Comparison of ENCODE assay signal across 1 cellular context in the genomic region with DNA sequence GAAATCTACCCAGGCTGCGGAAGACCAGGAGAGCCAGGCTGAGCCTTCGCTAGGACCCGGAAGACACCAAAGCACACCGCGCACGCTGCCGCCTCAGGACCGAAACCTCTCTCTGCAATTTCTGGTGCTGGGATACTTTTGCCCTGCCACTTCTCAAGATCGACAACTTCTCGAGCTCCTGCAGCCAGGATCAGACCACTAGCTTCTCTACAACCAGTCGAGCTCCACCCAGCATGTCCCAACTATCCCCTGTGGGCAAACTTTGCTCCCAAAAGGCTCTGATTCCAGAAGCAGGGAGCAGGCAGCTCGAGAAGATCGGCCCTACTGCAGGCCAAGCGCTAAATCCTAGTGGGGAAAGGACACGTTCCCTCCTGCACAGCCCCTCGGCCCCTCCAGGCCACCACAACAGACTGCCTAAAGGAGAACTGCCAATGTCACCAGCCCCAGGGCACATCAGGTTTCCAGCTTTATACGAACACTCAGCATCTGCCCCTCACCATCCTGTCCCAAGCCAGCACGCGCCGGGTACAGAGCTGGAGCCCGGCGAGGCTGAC.
TF ChIP-seq lines count a peak whose summit lies in the region.

No MANE protein-coding gene starts in this region.

TF ChIP-seq in HepG2, 621 proteins besides CTCF, POLR2A, EP300 and RAD21 (continued from another document and continues in another):
- TF ChIP-seq, protein P1, sequence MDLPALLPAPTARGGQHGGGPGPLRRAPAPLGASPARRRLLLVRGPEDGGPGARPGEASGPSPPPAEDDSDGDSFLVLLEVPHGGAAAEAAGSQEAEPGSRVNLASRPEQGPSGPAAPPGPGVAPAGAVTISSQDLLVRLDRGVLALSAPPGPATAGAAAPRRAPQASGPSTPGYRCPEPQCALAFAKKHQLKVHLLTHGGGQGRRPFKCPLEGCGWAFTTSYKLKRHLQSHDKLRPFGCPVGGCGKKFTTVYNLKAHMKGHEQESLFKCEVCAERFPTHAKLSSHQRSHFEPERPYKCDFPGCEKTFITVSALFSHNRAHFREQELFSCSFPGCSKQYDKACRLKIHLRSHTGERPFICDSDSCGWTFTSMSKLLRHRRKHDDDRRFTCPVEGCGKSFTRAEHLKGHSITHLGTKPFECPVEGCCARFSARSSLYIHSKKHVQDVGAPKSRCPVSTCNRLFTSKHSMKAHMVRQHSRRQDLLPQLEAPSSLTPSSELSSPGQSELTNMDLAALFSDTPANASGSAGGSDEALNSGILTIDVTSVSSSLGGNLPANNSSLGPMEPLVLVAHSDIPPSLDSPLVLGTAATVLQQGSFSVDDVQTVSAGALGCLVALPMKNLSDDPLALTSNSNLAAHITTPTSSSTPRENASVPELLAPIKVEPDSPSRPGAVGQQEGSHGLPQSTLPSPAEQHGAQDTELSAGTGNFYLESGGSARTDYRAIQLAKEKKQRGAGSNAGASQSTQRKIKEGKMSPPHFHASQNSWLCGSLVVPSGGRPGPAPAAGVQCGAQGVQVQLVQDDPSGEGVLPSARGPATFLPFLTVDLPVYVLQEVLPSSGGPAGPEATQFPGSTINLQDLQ (CRISPR knock-in tag; IDR thresholded peaks at IDR 0.05): no peak
- TF ChIP-seq, protein P2, sequence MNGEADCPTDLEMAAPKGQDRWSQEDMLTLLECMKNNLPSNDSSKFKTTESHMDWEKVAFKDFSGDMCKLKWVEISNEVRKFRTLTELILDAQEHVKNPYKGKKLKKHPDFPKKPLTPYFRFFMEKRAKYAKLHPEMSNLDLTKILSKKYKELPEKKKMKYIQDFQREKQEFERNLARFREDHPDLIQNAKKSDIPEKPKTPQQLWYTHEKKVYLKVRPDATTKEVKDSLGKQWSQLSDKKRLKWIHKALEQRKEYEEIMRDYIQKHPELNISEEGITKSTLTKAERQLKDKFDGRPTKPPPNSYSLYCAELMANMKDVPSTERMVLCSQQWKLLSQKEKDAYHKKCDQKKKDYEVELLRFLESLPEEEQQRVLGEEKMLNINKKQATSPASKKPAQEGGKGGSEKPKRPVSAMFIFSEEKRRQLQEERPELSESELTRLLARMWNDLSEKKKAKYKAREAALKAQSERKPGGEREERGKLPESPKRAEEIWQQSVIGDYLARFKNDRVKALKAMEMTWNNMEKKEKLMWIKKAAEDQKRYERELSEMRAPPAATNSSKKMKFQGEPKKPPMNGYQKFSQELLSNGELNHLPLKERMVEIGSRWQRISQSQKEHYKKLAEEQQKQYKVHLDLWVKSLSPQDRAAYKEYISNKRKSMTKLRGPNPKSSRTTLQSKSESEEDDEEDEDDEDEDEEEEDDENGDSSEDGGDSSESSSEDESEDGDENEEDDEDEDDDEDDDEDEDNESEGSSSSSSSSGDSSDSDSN (CRISPR knock-in tag; IDR thresholded peaks at IDR 0.05): no peak
- TF ChIP-seq, protein P3, sequence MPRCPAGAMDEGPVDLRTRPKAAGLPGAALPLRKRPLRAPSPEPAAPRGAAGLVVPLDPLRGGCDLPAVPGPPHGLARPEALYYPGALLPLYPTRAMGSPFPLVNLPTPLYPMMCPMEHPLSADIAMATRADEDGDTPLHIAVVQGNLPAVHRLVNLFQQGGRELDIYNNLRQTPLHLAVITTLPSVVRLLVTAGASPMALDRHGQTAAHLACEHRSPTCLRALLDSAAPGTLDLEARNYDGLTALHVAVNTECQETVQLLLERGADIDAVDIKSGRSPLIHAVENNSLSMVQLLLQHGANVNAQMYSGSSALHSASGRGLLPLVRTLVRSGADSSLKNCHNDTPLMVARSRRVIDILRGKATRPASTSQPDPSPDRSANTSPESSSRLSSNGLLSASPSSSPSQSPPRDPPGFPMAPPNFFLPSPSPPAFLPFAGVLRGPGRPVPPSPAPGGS (CRISPR knock-in tag; IDR thresholded peaks at IDR 0.05): 0 out of 2 replicates have a peak, but pooled peaks have one; percentile 1
- TF ChIP-seq ZNF225 (CRISPR knock-in tag; IDR thresholded peaks at IDR 0.05) (0 out of 2 replicates have a peak, but pooled peaks have one; percentile 43), FOXK1 (CRISPR knock-in tag; IDR thresholded peaks at IDR 0.05; ENCODE audit: borderline replicate concordance, low read depth) (no peak), GABPA (IDR thresholded peaks at IDR 0.05; ENCODE audit: low read depth, low read length) (no peak), GABPA (CRISPR knock-in tag; IDR thresholded peaks at IDR 0.05; ENCODE audit: low read depth) (no peak), ZNF333 (CRISPR knock-in tag; IDR thresholded peaks at IDR 0.05; ENCODE audit: borderline replicate concordance) (no peak; the same call in 1 of the 2 replicates), ZNF510 (CRISPR knock-in tag; IDR thresholded peaks at IDR 0.05; ENCODE audit: low read depth) (no peak), RORA (CRISPR knock-in tag; IDR thresholded peaks at IDR 0.05) (no peak), MXI1 (IDR thresholded peaks at IDR 0.05; ENCODE audit: borderline replicate concordance, low read depth, low read length) (peak; percentile 67; the same call in 1 of the 3 replicates), AGO2 (optimal IDR thresholded peaks at IDR 0.05; ENCODE audit: low read depth, low read length) (no peak), ZKSCAN5 (CRISPR knock-in tag; IDR thresholded peaks at IDR 0.05) (0 out of 2 replicates have a peak, but pooled peaks have one; percentile 49), PHF8 (CRISPR knock-in tag; IDR thresholded peaks at IDR 0.05) (peak; percentile 1; the same call in 1 of the 2 replicates), FOXM1 (CRISPR knock-in tag; IDR thresholded peaks at IDR 0.05) (no peak), MZF1 (CRISPR knock-in tag; IDR thresholded peaks at IDR 0.05; ENCODE audit: borderline replicate concordance) (no peak), ZNF354B (CRISPR knock-in tag; IDR thresholded peaks at IDR 0.05) (0 out of 2 replicates have a peak, but pooled peaks have one; percentile 57), SMARCE1 (IDR thresholded peaks at IDR 0.05; ENCODE audit: borderline replicate concordance) (no peak), CENPX (CRISPR knock-in tag; IDR thresholded peaks at IDR 0.05) (no peak), PAF1 (CRISPR knock-in tag; IDR thresholded peaks at IDR 0.05) (no peak), RBM39 (IDR thresholded peaks at IDR 0.05; ENCODE audit: low read depth, low read length, poor library complexity, severe bottlenecking) (no peak), SALL1 (CRISPR knock-in tag; IDR thresholded peaks at IDR 0.05) (no peak), ZNF670 (CRISPR knock-in tag; IDR thresholded peaks at IDR 0.05; ENCODE audit: borderline replicate concordance) (peak; percentile 24), NFKBIZ (CRISPR knock-in tag; IDR thresholded peaks at IDR 0.05) (0 out of 2 replicates have a peak, but pooled peaks have one; percentile 29), HNRNPK (IDR thresholded peaks at IDR 0.05; ENCODE audit: low read depth, low read length, poor library complexity, severe bottlenecking) (no peak), ZSCAN12 (CRISPR knock-in tag; IDR thresholded peaks at IDR 0.05) (no peak)
- TF ChIP-seq, protein P4, sequence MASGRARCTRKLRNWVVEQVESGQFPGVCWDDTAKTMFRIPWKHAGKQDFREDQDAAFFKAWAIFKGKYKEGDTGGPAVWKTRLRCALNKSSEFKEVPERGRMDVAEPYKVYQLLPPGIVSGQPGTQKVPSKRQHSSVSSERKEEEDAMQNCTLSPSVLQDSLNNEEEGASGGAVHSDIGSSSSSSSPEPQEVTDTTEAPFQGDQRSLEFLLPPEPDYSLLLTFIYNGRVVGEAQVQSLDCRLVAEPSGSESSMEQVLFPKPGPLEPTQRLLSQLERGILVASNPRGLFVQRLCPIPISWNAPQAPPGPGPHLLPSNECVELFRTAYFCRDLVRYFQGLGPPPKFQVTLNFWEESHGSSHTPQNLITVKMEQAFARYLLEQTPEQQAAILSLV (CRISPR knock-in tag; IDR thresholded peaks at IDR 0.05; ENCODE audit: borderline replicate concordance): no peak
- TF ChIP-seq, protein P5, sequence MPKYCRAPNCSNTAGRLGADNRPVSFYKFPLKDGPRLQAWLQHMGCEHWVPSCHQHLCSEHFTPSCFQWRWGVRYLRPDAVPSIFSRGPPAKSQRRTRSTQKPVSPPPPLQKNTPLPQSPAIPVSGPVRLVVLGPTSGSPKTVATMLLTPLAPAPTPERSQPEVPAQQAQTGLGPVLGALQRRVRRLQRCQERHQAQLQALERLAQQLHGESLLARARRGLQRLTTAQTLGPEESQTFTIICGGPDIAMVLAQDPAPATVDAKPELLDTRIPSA (CRISPR knock-in tag; IDR thresholded peaks at IDR 0.05; ENCODE audit: borderline replicate concordance): 0 out of 2 replicates have a peak, but pooled peaks have one; percentile 25
- TF ChIP-seq, protein P6, sequence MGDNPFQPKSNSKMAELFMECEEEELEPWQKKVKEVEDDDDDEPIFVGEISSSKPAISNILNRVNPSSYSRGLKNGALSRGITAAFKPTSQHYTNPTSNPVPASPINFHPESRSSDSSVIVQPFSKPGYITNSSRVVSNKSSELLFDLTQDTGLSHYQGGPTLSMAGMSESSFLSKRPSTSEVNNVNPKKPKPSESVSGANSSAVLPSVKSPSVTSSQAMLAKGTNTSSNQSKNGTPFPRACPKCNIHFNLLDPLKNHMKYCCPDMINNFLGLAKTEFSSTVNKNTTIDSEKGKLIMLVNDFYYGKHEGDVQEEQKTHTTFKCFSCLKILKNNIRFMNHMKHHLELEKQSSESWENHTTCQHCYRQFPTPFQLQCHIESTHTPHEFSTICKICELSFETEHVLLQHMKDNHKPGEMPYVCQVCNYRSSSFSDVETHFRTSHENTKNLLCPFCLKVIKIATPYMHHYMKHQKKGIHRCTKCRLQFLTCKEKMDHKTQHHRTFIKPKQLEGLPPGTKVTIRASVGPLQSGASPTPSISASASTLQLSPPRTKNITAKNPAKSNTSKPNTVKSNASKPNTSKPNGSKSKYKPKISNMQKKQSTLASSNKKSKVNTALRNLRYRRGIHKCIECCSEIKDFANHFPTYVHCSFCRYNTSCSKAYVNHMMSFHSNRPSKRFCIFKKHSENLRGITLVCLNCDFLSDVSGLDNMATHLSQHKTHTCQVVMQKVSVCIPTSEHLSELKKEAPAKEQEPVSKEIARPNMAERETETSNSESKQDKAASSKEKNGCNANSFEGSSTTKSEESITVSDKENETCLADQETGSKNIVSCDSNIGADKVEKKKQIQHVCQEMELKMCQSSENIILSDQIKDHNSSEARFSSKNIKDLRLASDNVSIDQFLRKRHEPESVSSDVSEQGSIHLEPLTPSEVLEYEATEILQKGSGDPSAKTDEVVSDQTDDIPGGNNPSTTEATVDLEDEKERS (CRISPR knock-in tag; IDR thresholded peaks at IDR 0.05): no peak
- TF ChIP-seq, protein P7, sequence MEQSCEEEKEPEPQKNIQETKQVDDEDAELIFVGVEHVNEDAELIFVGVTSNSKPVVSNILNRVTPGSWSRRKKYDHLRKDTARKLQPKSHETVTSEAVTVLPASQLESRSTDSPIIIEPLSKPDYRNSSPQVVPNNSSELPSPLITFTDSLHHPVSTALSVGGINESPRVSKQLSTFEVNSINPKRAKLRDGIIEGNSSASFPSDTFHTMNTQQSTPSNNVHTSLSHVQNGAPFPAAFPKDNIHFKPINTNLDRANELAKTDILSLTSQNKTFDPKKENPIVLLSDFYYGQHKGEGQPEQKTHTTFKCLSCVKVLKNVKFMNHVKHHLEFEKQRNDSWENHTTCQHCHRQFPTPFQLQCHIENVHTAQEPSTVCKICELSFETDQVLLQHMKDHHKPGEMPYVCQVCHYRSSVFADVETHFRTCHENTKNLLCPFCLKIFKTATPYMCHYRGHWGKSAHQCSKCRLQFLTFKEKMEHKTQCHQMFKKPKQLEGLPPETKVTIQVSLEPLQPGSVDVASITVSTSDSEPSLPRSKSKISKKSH (CRISPR knock-in tag; IDR thresholded peaks at IDR 0.05; ENCODE audit: borderline replicate concordance): no peak
- TF ChIP-seq, protein P8, sequence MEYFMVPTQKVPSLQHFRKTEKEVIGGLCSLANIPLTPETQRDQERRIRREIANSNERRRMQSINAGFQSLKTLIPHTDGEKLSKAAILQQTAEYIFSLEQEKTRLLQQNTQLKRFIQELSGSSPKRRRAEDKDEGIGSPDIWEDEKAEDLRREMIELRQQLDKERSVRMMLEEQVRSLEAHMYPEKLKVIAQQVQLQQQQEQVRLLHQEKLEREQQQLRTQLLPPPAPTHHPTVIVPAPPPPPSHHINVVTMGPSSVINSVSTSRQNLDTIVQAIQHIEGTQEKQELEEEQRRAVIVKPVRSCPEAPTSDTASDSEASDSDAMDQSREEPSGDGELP (IDR thresholded peaks at IDR 0.05; ENCODE audit: borderline replicate concordance, low read depth): no peak
- TF ChIP-seq, protein P9, sequence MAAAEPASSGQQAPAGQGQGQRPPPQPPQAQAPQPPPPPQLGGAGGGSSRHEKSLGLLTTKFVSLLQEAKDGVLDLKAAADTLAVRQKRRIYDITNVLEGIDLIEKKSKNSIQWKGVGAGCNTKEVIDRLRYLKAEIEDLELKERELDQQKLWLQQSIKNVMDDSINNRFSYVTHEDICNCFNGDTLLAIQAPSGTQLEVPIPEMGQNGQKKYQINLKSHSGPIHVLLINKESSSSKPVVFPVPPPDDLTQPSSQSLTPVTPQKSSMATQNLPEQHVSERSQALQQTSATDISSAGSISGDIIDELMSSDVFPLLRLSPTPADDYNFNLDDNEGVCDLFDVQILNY (CRISPR knock-in tag; conservative IDR thresholded peaks at IDR 0.05): peak; percentile 42; the same call in 1 of the 2 replicates
- TF ChIP-seq, protein P10, sequence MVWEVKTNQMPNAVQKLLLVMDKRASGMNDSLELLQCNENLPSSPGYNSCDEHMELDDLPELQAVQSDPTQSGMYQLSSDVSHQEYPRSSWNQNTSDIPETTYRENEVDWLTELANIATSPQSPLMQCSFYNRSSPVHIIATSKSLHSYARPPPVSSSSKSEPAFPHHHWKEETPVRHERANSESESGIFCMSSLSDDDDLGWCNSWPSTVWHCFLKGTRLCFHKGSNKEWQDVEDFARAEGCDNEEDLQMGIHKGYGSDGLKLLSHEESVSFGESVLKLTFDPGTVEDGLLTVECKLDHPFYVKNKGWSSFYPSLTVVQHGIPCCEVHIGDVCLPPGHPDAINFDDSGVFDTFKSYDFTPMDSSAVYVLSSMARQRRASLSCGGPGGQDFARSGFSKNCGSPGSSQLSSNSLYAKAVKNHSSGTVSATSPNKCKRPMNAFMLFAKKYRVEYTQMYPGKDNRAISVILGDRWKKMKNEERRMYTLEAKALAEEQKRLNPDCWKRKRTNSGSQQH (CRISPR knock-in tag; IDR thresholded peaks at IDR 0.05; ENCODE audit: low read depth): no peak
- TF ChIP-seq, protein P11, sequence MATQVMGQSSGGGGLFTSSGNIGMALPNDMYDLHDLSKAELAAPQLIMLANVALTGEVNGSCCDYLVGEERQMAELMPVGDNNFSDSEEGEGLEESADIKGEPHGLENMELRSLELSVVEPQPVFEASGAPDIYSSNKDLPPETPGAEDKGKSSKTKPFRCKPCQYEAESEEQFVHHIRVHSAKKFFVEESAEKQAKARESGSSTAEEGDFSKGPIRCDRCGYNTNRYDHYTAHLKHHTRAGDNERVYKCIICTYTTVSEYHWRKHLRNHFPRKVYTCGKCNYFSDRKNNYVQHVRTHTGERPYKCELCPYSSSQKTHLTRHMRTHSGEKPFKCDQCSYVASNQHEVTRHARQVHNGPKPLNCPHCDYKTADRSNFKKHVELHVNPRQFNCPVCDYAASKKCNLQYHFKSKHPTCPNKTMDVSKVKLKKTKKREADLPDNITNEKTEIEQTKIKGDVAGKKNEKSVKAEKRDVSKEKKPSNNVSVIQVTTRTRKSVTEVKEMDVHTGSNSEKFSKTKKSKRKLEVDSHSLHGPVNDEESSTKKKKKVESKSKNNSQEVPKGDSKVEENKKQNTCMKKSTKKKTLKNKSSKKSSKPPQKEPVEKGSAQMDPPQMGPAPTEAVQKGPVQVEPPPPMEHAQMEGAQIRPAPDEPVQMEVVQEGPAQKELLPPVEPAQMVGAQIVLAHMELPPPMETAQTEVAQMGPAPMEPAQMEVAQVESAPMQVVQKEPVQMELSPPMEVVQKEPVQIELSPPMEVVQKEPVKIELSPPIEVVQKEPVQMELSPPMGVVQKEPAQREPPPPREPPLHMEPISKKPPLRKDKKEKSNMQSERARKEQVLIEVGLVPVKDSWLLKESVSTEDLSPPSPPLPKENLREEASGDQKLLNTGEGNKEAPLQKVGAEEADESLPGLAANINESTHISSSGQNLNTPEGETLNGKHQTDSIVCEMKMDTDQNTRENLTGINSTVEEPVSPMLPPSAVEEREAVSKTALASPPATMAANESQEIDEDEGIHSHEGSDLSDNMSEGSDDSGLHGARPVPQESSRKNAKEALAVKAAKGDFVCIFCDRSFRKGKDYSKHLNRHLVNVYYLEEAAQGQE (IDR thresholded peaks at IDR 0.05; ENCODE audit: borderline replicate concordance in 1 of 2, low read depth in 1 of 2, low read length in 2 of 2): no peak
